3 cellular contexts compared by ENCODE assay signal in the genomic region with DNA sequence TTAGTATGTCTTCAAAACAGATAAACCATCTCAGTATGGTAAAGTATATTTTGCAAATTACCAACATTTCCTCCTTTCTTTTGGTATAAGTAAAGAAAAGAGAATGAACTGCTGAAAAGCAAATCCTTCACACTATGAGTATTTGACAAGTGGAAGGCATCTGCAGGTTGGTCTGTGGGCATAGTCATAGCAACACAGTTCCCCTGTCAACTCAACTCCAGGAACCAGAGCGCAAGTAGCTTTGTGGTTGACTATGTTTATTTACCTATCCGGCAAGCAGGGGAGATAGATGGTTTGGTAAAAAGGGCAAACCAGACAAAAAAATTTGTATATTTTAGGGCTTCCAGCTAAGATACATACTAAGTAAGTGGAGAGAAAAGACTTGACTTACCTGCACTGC.
TF ChIP-seq lines count a peak whose summit lies in the region.

No MANE protein-coding gene starts in this region.

TF ChIP-seq in SK-N-SH, 30 proteins besides CTCF, POLR2A, EP300 and RAD21:
- TF ChIP-seq, protein P1, sequence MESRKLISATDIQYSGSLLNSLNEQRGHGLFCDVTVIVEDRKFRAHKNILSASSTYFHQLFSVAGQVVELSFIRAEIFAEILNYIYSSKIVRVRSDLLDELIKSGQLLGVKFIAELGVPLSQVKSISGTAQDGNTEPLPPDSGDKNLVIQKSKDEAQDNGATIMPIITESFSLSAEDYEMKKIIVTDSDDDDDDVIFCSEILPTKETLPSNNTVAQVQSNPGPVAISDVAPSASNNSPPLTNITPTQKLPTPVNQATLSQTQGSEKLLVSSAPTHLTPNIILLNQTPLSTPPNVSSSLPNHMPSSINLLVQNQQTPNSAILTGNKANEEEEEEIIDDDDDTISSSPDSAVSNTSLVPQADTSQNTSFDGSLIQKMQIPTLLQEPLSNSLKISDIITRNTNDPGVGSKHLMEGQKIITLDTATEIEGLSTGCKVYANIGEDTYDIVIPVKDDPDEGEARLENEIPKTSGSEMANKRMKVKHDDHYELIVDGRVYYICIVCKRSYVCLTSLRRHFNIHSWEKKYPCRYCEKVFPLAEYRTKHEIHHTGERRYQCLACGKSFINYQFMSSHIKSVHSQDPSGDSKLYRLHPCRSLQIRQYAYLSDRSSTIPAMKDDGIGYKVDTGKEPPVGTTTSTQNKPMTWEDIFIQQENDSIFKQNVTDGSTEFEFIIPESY (IDR thresholded peaks at IDR 0.05; ENCODE audit: borderline replicate concordance, low read depth): no peak
- TF ChIP-seq NRF1 (IDR thresholded peaks at IDR 0.05; ENCODE audit: low read depth, low read length) (no peak), MEF2A (IDR thresholded peaks at IDR 0.05; ENCODE audit: borderline replicate concordance, low read depth) (no peak), EZH2phosphoT487 (IDR thresholded peaks at IDR 0.05; ENCODE audit: borderline replicate concordance, low read depth) (no peak), MXI1 (IDR thresholded peaks at IDR 0.05; ENCODE audit: low read depth, low read length) (no peak), TCF12 (IDR thresholded peaks at IDR 0.05) (no peak), ELF1 (IDR thresholded peaks at IDR 0.05) (no peak), CHD2 (IDR thresholded peaks at IDR 0.05; ENCODE audit: low read length, partially characterized antibody) (no peak), FOSL2 (IDR thresholded peaks at IDR 0.05; ENCODE audit: borderline replicate concordance, low read depth) (no peak), JUND (IDR thresholded peaks at IDR 0.05) (no peak), NFIC (IDR thresholded peaks at IDR 0.05; ENCODE audit: borderline replicate concordance) (no peak)
- TF ChIP-seq, protein P2, sequence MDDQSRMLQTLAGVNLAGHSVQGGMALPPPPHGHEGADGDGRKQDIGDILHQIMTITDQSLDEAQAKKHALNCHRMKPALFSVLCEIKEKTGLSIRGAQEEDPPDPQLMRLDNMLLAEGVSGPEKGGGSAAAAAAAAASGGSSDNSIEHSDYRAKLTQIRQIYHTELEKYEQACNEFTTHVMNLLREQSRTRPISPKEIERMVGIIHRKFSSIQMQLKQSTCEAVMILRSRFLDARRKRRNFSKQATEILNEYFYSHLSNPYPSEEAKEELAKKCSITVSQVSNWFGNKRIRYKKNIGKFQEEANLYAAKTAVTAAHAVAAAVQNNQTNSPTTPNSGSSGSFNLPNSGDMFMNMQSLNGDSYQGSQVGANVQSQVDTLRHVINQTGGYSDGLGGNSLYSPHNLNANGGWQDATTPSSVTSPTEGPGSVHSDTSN (IDR thresholded peaks at IDR 0.05): no peak
- TF ChIP-seq, protein P3, sequence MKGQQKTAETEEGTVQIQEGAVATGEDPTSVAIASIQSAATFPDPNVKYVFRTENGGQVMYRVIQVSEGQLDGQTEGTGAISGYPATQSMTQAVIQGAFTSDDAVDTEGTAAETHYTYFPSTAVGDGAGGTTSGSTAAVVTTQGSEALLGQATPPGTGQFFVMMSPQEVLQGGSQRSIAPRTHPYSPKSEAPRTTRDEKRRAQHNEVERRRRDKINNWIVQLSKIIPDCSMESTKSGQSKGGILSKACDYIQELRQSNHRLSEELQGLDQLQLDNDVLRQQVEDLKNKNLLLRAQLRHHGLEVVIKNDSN (IDR thresholded peaks at IDR 0.05; ENCODE audit: borderline replicate concordance, low read depth): no peak
TF ChIP-seq in SK-N-SH: peak in this region for 0.

TF ChIP-seq in SK-N-SH treated with all-trans-retinoic acid at 6 μM for 48 hours, 23 proteins besides CTCF, POLR2A, EP300 and RAD21 (continues in another document):
- no peak for TF ChIP-seq ZNF565 (CRISPR knock-in tag; conservative IDR thresholded peaks at IDR 0.05; ENCODE audit: low read depth)
- no peak for TF ChIP-seq PPARA (CRISPR knock-in tag; IDR thresholded peaks at IDR 0.05; ENCODE audit: borderline replicate concordance)
- TF ChIP-seq, protein P4, sequence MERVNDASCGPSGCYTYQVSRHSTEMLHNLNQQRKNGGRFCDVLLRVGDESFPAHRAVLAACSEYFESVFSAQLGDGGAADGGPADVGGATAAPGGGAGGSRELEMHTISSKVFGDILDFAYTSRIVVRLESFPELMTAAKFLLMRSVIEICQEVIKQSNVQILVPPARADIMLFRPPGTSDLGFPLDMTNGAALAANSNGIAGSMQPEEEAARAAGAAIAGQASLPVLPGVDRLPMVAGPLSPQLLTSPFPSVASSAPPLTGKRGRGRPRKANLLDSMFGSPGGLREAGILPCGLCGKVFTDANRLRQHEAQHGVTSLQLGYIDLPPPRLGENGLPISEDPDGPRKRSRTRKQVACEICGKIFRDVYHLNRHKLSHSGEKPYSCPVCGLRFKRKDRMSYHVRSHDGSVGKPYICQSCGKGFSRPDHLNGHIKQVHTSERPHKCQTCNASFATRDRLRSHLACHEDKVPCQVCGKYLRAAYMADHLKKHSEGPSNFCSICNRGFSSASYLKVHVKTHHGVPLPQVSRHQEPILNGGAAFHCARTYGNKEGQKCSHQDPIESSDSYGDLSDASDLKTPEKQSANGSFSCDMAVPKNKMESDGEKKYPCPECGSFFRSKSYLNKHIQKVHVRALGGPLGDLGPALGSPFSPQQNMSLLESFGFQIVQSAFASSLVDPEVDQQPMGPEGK (CRISPR knock-in tag; IDR thresholded peaks at IDR 0.05; ENCODE audit: borderline replicate concordance): no peak
- TF ChIP-seq ESRRG (CRISPR knock-in tag; IDR thresholded peaks at IDR 0.05): no peak
- no peak for TF ChIP-seq ZFP30 (CRISPR knock-in tag; IDR thresholded peaks at IDR 0.05)
- no peak for TF ChIP-seq SNAI2 (CRISPR knock-in tag; IDR thresholded peaks at IDR 0.05)
- TF ChIP-seq, protein P5, sequence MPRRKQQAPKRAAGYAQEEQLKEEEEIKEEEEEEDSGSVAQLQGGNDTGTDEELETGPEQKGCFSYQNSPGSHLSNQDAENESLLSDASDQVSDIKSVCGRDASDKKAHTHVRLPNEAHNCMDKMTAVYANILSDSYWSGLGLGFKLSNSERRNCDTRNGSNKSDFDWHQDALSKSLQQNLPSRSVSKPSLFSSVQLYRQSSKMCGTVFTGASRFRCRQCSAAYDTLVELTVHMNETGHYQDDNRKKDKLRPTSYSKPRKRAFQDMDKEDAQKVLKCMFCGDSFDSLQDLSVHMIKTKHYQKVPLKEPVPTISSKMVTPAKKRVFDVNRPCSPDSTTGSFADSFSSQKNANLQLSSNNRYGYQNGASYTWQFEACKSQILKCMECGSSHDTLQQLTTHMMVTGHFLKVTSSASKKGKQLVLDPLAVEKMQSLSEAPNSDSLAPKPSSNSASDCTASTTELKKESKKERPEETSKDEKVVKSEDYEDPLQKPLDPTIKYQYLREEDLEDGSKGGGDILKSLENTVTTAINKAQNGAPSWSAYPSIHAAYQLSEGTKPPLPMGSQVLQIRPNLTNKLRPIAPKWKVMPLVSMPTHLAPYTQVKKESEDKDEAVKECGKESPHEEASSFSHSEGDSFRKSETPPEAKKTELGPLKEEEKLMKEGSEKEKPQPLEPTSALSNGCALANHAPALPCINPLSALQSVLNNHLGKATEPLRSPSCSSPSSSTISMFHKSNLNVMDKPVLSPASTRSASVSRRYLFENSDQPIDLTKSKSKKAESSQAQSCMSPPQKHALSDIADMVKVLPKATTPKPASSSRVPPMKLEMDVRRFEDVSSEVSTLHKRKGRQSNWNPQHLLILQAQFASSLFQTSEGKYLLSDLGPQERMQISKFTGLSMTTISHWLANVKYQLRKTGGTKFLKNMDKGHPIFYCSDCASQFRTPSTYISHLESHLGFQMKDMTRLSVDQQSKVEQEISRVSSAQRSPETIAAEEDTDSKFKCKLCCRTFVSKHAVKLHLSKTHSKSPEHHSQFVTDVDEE (CRISPR knock-in tag; IDR thresholded peaks at IDR 0.05): no peak
- TF ChIP-seq, protein P6, sequence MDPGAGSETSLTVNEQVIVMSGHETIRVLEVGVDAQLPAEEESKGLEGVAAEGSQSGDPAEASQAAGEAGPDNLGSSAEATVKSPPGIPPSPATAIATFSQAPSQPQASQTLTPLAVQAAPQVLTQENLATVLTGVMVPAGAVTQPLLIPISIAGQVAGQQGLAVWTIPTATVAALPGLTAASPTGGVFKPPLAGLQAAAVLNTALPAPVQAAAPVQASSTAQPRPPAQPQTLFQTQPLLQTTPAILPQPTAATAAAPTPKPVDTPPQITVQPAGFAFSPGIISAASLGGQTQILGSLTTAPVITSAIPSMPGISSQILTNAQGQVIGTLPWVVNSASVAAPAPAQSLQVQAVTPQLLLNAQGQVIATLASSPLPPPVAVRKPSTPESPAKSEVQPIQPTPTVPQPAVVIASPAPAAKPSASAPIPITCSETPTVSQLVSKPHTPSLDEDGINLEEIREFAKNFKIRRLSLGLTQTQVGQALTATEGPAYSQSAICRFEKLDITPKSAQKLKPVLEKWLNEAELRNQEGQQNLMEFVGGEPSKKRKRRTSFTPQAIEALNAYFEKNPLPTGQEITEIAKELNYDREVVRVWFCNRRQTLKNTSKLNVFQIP (CRISPR knock-in tag; IDR thresholded peaks at IDR 0.05; ENCODE audit: borderline replicate concordance, low read depth): no peak
- TF ChIP-seq BACH2 (CRISPR knock-in tag; IDR thresholded peaks at IDR 0.05; ENCODE audit: borderline replicate concordance): no peak
- TF ChIP-seq TCF4 (CRISPR knock-in tag; IDR thresholded peaks at IDR 0.05; ENCODE audit: borderline replicate concordance): no peak
- TF ChIP-seq TOX (CRISPR knock-in tag; IDR thresholded peaks at IDR 0.05; ENCODE audit: borderline replicate concordance): no peak

TF ChIP-seq in HEK293, 187 proteins besides CTCF, POLR2A, EP300 and RAD21:
- TF ChIP-seq FEZF1 (tag by site-specific recombination; IDR thresholded peaks at IDR 0.05): 0 out of 2 replicates have a peak, but pooled peaks have one; percentile 33
- TF ChIP-seq, protein P7, sequence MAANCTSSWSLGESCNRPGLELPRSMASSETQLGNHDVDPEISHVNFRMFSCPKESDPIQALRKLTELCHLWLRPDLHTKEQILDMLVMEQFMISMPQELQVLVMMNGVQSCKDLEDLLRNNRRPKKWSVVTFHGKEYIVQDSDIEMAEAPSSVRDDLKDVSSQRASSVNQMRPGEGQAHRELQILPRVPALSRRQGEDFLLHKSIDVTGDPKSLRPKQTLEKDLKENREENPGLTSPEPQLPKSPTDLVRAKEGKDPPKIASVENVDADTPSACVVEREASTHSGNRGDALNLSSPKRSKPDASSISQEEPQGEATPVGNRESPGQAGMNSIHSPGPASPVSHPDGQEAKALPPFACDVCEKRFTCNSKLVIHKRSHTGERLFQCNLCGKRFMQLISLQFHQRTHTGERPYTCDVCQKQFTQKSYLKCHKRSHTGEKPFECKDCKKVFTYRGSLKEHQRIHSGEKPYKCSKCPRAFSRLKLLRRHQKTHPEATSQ (tag by site-specific recombination; IDR thresholded peaks at IDR 0.05): no peak
TF ChIP-seq in HEK293: peak in this region for 1.
